In genomic region chr18:58691256-58691655, GRCh38 we compare ENCODE assay signal across 21 cellular contexts. TPM values are rescaled to one million over a fixed set of nuclear protein-coding genes. Genes with fewer than 3 reads are reported as not detected.
DNase-seq lines count a peak whose midpoint lies in the region; ATAC-seq and TF ChIP-seq lines count a peak whose summit lies in the region.
"Had no signal": no experiment of that assay in that cellular context is flagged by ENCODE, and none has a peak within 500 bp of the region (broad histone marks: within the 10 kb centered on the region; RNA-seq: fewer than 3 reads in every experiment).

No MANE protein-coding gene starts in this region.

- no peak for TF ChIP-seq POLR2A in uterus (IDR thresholded peaks at IDR 0.05)

- H3K4me1 Mint-ChIP-seq in activated naive CD4-positive, alpha-beta T cell treated with anti-CD3 and anti-CD28 coated beads, Interleukin-2, amount 50 U/mL, for 24 hours, result peaks cover 51% of the 10 kb centered on the region
- peaks cover 78% of the 10 kb centered on the region for H3K4me1 Mint-ChIP-seq in activated naive CD8-positive, alpha-beta T cell treated with anti-CD3 and anti-CD28 coated beads, Interleukin-2, amount 10 ng/mL, durations not matched to agents 7 days and 5 days

- no peaks in the 10 kb centered on the region for H3K36me3 ChIP-seq in uterus
- H3K36me3 ChIP-seq: neural progenitor cell had no signal

- no peaks in the 10 kb centered on the region for H3K27me3 ChIP-seq in uterus
- H3K27me3 ChIP-seq: gastrocnemius medialis, neural progenitor cell, Peyer's patch, vagina had no signal

- H3K4me3 ChIP-seq in uterus, result no peak overlapping the region
- H3K4me3 ChIP-seq: A549, gastrocnemius medialis, neural progenitor cell, Peyer's patch, vagina had no signal

- H3K27ac ChIP-seq in uterus, result no peak overlapping the region
- H3K27ac ChIP-seq: A549, epithelial cell of prostate, gastrocnemius medialis, neural progenitor cell, Peyer's patch, vagina had no signal

- no peaks in the 10 kb centered on the region for H3K4me1 ChIP-seq in uterus
- H3K4me1 ChIP-seq: A549, neural progenitor cell, Peyer's patch had no signal

- no peak overlapping the region for H3K4me3 Mint-ChIP-seq in activated naive CD4-positive, alpha-beta T cell treated with anti-CD3 and anti-CD28 coated beads, Interleukin-2, amount 50 U/mL, for 24 hours
- peak overlapping the region; percentile 10 for H3K4me3 Mint-ChIP-seq in activated naive CD8-positive, alpha-beta T cell treated with anti-CD3 and anti-CD28 coated beads, Interleukin-2, amount 10 ng/mL, durations not matched to agents 7 days and 5 days
- H3K4me3 Mint-ChIP-seq: activated CD4-positive, alpha-beta T cell treated with anti-CD3 and anti-CD28 coated beads, Interleukin-2, amount 10 ng/mL, durations not matched to agents 24 days and 14 days; mesothelial cell of epicardium; neural progenitor cell had no signal

- intact Hi-C loops in uterus (cut with DNase I; ENCODE audit: low total_unique reads), result no loop called here

- POLR2A ChIA-PET in activated naive CD8-positive, alpha-beta T cell treated with anti-CD3 and anti-CD28 coated beads, Interleukin-2, amount 10 ng/mL, durations not matched to agents 7 days and 5 days (lab: Charles Lee), result interaction anchor here (3.5 kb wide), 1 partner anchor 19 kb away, joined by 36 read pairs; the partner anchor contains the start of gene MALT1

- H3K9me3 Mint-ChIP-seq in activated naive CD4-positive, alpha-beta T cell treated with anti-CD3 and anti-CD28 coated beads, Interleukin-2, amount 50 U/mL, for 24 hours, result no peaks in the 10 kb centered on the region
- H3K9me3 Mint-ChIP-seq in activated naive CD8-positive, alpha-beta T cell treated with anti-CD3 and anti-CD28 coated beads, Interleukin-2, amount 10 ng/mL, durations not matched to agents 7 days and 5 days, result peaks cover 6% of the 10 kb centered on the region

- H3K27me3 Mint-ChIP-seq in activated naive CD4-positive, alpha-beta T cell treated with anti-CD3 and anti-CD28 coated beads, Interleukin-2, amount 50 U/mL, for 24 hours, result no peaks in the 10 kb centered on the region
- no peaks in the 10 kb centered on the region for H3K27me3 Mint-ChIP-seq in activated naive CD8-positive, alpha-beta T cell treated with anti-CD3 and anti-CD28 coated beads, Interleukin-2, amount 10 ng/mL, durations not matched to agents 7 days and 5 days
- H3K27me3 Mint-ChIP-seq: activated CD4-positive, alpha-beta T cell treated with anti-CD3 and anti-CD28 coated beads, Interleukin-2, amount 10 ng/mL, durations not matched to agents 24 days and 14 days had no signal

- peaks cover 30% of the 10 kb centered on the region for H3K36me3 Mint-ChIP-seq in activated naive CD4-positive, alpha-beta T cell treated with anti-CD3 and anti-CD28 coated beads, Interleukin-2, amount 50 U/mL, for 24 hours
- H3K36me3 Mint-ChIP-seq in activated naive CD8-positive, alpha-beta T cell treated with anti-CD3 and anti-CD28 coated beads, Interleukin-2, amount 10 ng/mL, durations not matched to agents 7 days and 5 days, result peaks cover 55% of the 10 kb centered on the region

- no peak for TF ChIP-seq CTCF in uterus (IDR thresholded peaks at IDR 0.05)

- H3K27ac Mint-ChIP-seq in activated naive CD4-positive, alpha-beta T cell treated with anti-CD3 and anti-CD28 coated beads, Interleukin-2, amount 50 U/mL, for 24 hours, result peak overlapping the region; percentile 8
- H3K27ac Mint-ChIP-seq in activated naive CD8-positive, alpha-beta T cell treated with anti-CD3 and anti-CD28 coated beads, Interleukin-2, amount 10 ng/mL, durations not matched to agents 7 days and 5 days, result peak overlapping the region; percentile 32
- H3K27ac Mint-ChIP-seq: mesothelial cell of epicardium had no signal

- no peak for DNase-seq in activated naive CD4-positive, alpha-beta T cell treated with anti-CD3 and anti-CD28 coated beads, Interleukin-2, amount 50 U/mL, for 16 hours
- peak; percentile 39 for DNase-seq in H4 (ENCODE audit: low spot score)
- no peak for DNase-seq in activated naive CD8-positive, alpha-beta T cell treated with anti-CD3 and anti-CD28 coated beads, Interleukin-2, amount 10 ng/mL, durations not matched to agents 7 days and 5 days
- peak; percentile 35 for DNase-seq in myocyte (ENCODE audit: low read depth)
- no peak for DNase-seq in uterus
- DNase-seq in NCI-H1436 treated with DMSO at 0.1 percent for 48 hours (lab: John Stamatoyannopoulos, UW), result no peak
- DNase-seq: left cardiac atrium, NCI-H1930, NCI-H446 treated with DMSO at 0.1 percent for 48 hours, Peyer's patch, substantia nigra had no signal

- no peak for ATAC-seq in activated naive CD8-positive, alpha-beta T cell treated with anti-CD3 and anti-CD28 coated beads, Interleukin-2, amount 10 ng/mL, durations not matched to agents 7 days and 5 days (ENCODE audit: low read depth)
- no peak for ATAC-seq in GM21737 (IDR thresholded peaks at IDR 0.05; ENCODE audit: unreplicated experiment)
- ATAC-seq: A549; activated naive CD4-positive, alpha-beta T cell treated with anti-CD3 and anti-CD28 coated beads, Interleukin-2, amount 50 U/mL, for 72 hours; left cardiac atrium had no signal

- H3K9me3 ChIP-seq in uterus, result no peaks in the 10 kb centered on the region
- H3K9me3 ChIP-seq: A549, gastrocnemius medialis, Peyer's patch, vagina had no signal

RNA-seq across cellular contexts. Expression of gene MALT1, which starts 20.0 kb away (rescaled TPM):
- total RNA-seq in H4 (2014; rRNA removed; shearing (Covaris generic)), result 20.0 and 21.5 TPM in 2 replicates
- 10 to 100 TPM; 68.6 to 71.6 TPM for total RNA-seq in activated naive CD8-positive, alpha-beta T cell treated with anti-CD3 and anti-CD28 coated beads, Interleukin-2, amount 10 ng/mL, durations not matched to agents 7 days and 5 days
- 20.9 and 22.9 TPM in 2 replicates for total RNA-seq in myocyte
- polyA plus RNA-seq in myocyte (2012), result 5.9 TPM
- 10 to 100 TPM; 22.1 to 51.4 (median 30.5) TPM for total RNA-seq in uterus

Comparison
In these comparisons a context has a peak if more than half of its experiments do, and no peak if none do; other contexts are left out.
1. DNase-seq: peak in H4 (single experiment) and myocyte (single experiment); none in activated naive CD4-positive, alpha-beta T cell treated with anti-CD3 and anti-CD28 coated beads, Interleukin-2, amount 50 U/mL, for 16 hours (single experiment), activated naive CD8-positive, alpha-beta T cell treated with anti-CD3 and anti-CD28 coated beads, Interleukin-2, amount 10 ng/mL, durations not matched to agents 7 days and 5 days (single experiment), uterus (0 of 2) and NCI-H1436 treated with DMSO at 0.1 percent for 48 hours (single experiment).